In the genomic region with DNA sequence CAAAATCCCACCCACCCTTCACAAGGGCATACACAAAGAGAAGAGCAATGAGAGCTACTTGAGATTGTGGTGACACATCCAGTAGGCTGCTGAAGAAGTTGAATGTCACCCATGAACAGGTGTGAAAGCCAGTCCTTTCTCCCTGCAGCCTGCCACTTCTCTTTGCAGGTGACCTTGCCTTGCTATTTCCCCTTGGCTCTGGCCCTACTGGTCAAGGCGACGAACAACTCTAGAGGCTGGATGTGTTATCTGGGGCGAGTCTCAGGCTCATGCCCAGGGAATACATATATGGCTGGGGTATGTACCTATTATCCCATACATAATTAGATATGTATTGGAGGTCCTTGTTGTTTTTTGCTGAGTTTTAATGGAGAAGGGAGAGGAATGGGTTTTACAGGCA, we compare ENCODE assay signal across 2 cellular contexts.
TF ChIP-seq lines count a peak whose summit lies in the region.

No MANE protein-coding gene starts in this region.

TF ChIP-seq in IMR-90, 13 proteins besides CTCF, POLR2A, EP300 and RAD21:
- no peak for TF ChIP-seq NFE2L2 (IDR thresholded peaks at IDR 0.05; ENCODE audit: low read depth, low read length)
- no peak for TF ChIP-seq MAFK (IDR thresholded peaks at IDR 0.05; ENCODE audit: low read depth, low read length)
- no peak for TF ChIP-seq MAZ (IDR thresholded peaks at IDR 0.05; ENCODE audit: borderline replicate concordance, low read depth, low read length)
- TF ChIP-seq RCOR1 (IDR thresholded peaks at IDR 0.05; ENCODE audit: insufficient replicate concordance, low read length), result no peak
- no peak for TF ChIP-seq CEBPB (IDR thresholded peaks at IDR 0.05; ENCODE audit: low read depth, low read length)
- TF ChIP-seq, protein P1, sequence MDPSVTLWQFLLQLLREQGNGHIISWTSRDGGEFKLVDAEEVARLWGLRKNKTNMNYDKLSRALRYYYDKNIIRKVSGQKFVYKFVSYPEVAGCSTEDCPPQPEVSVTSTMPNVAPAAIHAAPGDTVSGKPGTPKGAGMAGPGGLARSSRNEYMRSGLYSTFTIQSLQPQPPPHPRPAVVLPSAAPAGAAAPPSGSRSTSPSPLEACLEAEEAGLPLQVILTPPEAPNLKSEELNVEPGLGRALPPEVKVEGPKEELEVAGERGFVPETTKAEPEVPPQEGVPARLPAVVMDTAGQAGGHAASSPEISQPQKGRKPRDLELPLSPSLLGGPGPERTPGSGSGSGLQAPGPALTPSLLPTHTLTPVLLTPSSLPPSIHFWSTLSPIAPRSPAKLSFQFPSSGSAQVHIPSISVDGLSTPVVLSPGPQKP (IDR thresholded peaks at IDR 0.05; ENCODE audit: borderline replicate concordance, low read depth, low read length), result no peak
- no peak for TF ChIP-seq SMC3 (IDR thresholded peaks at IDR 0.05; ENCODE audit: low read depth, low read length)
- TF ChIP-seq, protein P2, sequence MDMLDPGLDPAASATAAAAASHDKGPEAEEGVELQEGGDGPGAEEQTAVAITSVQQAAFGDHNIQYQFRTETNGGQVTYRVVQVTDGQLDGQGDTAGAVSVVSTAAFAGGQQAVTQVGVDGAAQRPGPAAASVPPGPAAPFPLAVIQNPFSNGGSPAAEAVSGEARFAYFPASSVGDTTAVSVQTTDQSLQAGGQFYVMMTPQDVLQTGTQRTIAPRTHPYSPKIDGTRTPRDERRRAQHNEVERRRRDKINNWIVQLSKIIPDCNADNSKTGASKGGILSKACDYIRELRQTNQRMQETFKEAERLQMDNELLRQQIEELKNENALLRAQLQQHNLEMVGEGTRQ (IDR thresholded peaks at IDR 0.05; ENCODE audit: low read depth, low read length), result no peak
- no peak for TF ChIP-seq BHLHE40 (IDR thresholded peaks at IDR 0.05; ENCODE audit: low read depth, low read length)
- no peak for TF ChIP-seq RFX5 (IDR thresholded peaks at IDR 0.05; ENCODE audit: low read depth, low read length)
- no peak for TF ChIP-seq CHD1 (IDR thresholded peaks at IDR 0.05; ENCODE audit: low read depth, low read length)
- TF ChIP-seq MXI1 (IDR thresholded peaks at IDR 0.05; ENCODE audit: borderline replicate concordance, low read depth, low read length), result no peak
- no peak for TF ChIP-seq FOS (IDR thresholded peaks at IDR 0.05; ENCODE audit: low read depth, low read length)

TF ChIP-seq in H1, 55 proteins besides CTCF, POLR2A, EP300 and RAD21:
- no peak for TF ChIP-seq TBP (IDR thresholded peaks at IDR 0.05; ENCODE audit: low read depth, low read length)
- TF ChIP-seq, protein P3, sequence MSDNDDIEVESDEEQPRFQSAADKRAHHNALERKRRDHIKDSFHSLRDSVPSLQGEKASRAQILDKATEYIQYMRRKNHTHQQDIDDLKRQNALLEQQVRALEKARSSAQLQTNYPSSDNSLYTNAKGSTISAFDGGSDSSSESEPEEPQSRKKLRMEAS (IDR thresholded peaks at IDR 0.05), result no peak
- no peak for TF ChIP-seq CHD2 (IDR thresholded peaks at IDR 0.05; ENCODE audit: low read length)
- TF ChIP-seq SP2 (IDR thresholded peaks at IDR 0.05; ENCODE audit: low read length), result no peak
- no peak for TF ChIP-seq SP4 (IDR thresholded peaks at IDR 0.05; ENCODE audit: low read length)
- TF ChIP-seq, protein P4, sequence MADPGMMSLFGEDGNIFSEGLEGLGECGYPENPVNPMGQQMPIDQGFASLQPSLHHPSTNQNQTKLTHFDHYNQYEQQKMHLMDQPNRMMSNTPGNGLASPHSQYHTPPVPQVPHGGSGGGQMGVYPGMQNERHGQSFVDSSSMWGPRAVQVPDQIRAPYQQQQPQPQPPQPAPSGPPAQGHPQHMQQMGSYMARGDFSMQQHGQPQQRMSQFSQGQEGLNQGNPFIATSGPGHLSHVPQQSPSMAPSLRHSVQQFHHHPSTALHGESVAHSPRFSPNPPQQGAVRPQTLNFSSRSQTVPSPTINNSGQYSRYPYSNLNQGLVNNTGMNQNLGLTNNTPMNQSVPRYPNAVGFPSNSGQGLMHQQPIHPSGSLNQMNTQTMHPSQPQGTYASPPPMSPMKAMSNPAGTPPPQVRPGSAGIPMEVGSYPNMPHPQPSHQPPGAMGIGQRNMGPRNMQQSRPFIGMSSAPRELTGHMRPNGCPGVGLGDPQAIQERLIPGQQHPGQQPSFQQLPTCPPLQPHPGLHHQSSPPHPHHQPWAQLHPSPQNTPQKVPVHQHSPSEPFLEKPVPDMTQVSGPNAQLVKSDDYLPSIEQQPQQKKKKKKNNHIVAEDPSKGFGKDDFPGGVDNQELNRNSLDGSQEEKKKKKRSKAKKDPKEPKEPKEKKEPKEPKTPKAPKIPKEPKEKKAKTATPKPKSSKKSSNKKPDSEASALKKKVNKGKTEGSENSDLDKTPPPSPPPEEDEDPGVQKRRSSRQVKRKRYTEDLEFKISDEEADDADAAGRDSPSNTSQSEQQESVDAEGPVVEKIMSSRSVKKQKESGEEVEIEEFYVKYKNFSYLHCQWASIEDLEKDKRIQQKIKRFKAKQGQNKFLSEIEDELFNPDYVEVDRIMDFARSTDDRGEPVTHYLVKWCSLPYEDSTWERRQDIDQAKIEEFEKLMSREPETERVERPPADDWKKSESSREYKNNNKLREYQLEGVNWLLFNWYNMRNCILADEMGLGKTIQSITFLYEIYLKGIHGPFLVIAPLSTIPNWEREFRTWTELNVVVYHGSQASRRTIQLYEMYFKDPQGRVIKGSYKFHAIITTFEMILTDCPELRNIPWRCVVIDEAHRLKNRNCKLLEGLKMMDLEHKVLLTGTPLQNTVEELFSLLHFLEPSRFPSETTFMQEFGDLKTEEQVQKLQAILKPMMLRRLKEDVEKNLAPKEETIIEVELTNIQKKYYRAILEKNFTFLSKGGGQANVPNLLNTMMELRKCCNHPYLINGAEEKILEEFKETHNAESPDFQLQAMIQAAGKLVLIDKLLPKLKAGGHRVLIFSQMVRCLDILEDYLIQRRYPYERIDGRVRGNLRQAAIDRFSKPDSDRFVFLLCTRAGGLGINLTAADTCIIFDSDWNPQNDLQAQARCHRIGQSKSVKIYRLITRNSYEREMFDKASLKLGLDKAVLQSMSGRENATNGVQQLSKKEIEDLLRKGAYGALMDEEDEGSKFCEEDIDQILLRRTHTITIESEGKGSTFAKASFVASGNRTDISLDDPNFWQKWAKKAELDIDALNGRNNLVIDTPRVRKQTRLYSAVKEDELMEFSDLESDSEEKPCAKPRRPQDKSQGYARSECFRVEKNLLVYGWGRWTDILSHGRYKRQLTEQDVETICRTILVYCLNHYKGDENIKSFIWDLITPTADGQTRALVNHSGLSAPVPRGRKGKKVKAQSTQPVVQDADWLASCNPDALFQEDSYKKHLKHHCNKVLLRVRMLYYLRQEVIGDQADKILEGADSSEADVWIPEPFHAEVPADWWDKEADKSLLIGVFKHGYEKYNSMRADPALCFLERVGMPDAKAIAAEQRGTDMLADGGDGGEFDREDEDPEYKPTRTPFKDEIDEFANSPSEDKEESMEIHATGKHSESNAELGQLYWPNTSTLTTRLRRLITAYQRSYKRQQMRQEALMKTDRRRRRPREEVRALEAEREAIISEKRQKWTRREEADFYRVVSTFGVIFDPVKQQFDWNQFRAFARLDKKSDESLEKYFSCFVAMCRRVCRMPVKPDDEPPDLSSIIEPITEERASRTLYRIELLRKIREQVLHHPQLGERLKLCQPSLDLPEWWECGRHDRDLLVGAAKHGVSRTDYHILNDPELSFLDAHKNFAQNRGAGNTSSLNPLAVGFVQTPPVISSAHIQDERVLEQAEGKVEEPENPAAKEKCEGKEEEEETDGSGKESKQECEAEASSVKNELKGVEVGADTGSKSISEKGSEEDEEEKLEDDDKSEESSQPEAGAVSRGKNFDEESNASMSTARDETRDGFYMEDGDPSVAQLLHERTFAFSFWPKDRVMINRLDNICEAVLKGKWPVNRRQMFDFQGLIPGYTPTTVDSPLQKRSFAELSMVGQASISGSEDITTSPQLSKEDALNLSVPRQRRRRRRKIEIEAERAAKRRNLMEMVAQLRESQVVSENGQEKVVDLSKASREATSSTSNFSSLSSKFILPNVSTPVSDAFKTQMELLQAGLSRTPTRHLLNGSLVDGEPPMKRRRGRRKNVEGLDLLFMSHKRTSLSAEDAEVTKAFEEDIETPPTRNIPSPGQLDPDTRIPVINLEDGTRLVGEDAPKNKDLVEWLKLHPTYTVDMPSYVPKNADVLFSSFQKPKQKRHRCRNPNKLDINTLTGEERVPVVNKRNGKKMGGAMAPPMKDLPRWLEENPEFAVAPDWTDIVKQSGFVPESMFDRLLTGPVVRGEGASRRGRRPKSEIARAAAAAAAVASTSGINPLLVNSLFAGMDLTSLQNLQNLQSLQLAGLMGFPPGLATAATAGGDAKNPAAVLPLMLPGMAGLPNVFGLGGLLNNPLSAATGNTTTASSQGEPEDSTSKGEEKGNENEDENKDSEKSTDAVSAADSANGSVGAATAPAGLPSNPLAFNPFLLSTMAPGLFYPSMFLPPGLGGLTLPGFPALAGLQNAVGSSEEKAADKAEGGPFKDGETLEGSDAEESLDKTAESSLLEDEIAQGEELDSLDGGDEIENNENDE (IDR thresholded peaks at IDR 0.05; ENCODE audit: insufficient replicate concordance, low read length), result no peak
- TF ChIP-seq SP1 (IDR thresholded peaks at IDR 0.05; ENCODE audit: low read depth, low read length), result no peak
- TF ChIP-seq, protein P2 (IDR thresholded peaks at IDR 0.05; ENCODE audit: low read length), result no peak
- TF ChIP-seq BRCA1 (IDR thresholded peaks at IDR 0.05; ENCODE audit: low read depth, low read length), result no peak
- TF ChIP-seq SIX5 (IDR thresholded peaks at IDR 0.05; ENCODE audit: low read depth, low read length), result no peak
- no peak for TF ChIP-seq CBX5 (IDR thresholded peaks at IDR 0.05; ENCODE audit: low read depth, low read length)
- no peak for TF ChIP-seq NANOG (IDR thresholded peaks at IDR 0.05; ENCODE audit: insufficient read depth, low read depth, low read length, poor library complexity, severe bottlenecking)
- no peak for TF ChIP-seq PHF8 (conservative IDR thresholded peaks at IDR 0.05; ENCODE audit: low read depth, low read length)
- TF ChIP-seq SAP30 (IDR thresholded peaks at IDR 0.05; ENCODE audit: insufficient read depth, insufficient replicate concordance, low read length), result no peak
- no peak for TF ChIP-seq TAF7 (optimal IDR thresholded peaks at IDR 0.05; ENCODE audit: borderline replicate concordance, low read depth, low read length)
- no peak for TF ChIP-seq ASH2L (IDR thresholded peaks at IDR 0.05; ENCODE audit: low read length)
TF ChIP-seq in H1: peak in this region for 0.
